In genomic region chr11:128630367-128631230, GRCh38 we compare ENCODE assay signal across 8 cellular contexts. TPM values are rescaled to one million over a fixed set of nuclear protein-coding genes. Genes with fewer than 3 reads are reported as not detected.
DNase-seq lines count a peak whose midpoint lies in the region; ATAC-seq, FAIRE-seq and TF ChIP-seq lines count a peak whose summit lies in the region.

No MANE protein-coding gene starts in this region.

- H3K36me3 Mint-ChIP-seq in central memory CD8-positive, alpha-beta T cell (ENCODE audit: insufficient read depth): peaks cover 10% of the 10 kb centered on the region

- DNase-seq in A549 (ENCODE audit: low read depth in 1 of 2, low spot score in 1 of 2) (peak; percentile 53 to 70), NCI-H2171 (lab: John Stamatoyannopoulos, UW) (peak; percentile 2), left lobe of liver (ENCODE audit: low spot score) (peak; percentile 91)
- peak; percentile 81 to 94 for DNase-seq in central memory CD8-positive, alpha-beta T cell (ENCODE audit: low spot score in 2 of 2)
- peak; percentile 94 for DNase-seq in stimulated activated CD4-positive, alpha-beta T cell treated with anti-CD3 and anti-CD28 coated beads, Interleukin-4, amount 100 ng/mL, for 24 hours

- TF ChIP-seq POLR2A in A549 (IDR thresholded peaks at IDR 0.05; ENCODE audit: low read length): no peak

- peak; percentile 74 for TF ChIP-seq CTCF in A549 (IDR thresholded peaks at IDR 0.05)

- peak; percentile 91 to 95 for ATAC-seq in A549
- ATAC-seq in GM18498 (IDR thresholded peaks at IDR 0.05; ENCODE audit: unreplicated experiment): peak; percentile 52
- peak; percentile 50 for ATAC-seq in HG03039 (IDR thresholded peaks at IDR 0.05; ENCODE audit: unreplicated experiment)
- peak; percentile 62 to 67 for ATAC-seq in activated CD4-positive, CD25-positive, alpha-beta regulatory T cell treated with anti-CD3 and anti-CD28 coated beads, Interleukin-2, amount 50 U/mL, for 24 hours
- no peak for ATAC-seq in central memory CD8-positive, alpha-beta T cell (replicated peaks; ENCODE audit: extremely low read depth, poor library complexity, severe bottlenecking)
- peak; percentile 88 for ATAC-seq in left lobe of liver

- FAIRE-seq in A549 (lab: Jason Lieb, UNC): no peak

- CTCF ChIA-PET in A549 (lab: Yijun Ruan, JAX): interaction anchor here (0.6 to 7.8 kb wide), 45 partner anchors 10 to 614 kb away, joined by 3 to 156 read pairs (median 4); no protein-coding TSS in a partner anchor

- no peaks in the 10 kb centered on the region for H3K9me3 ChIP-seq in A549

- H3K4me1 ChIP-seq in A549: peaks cover 11% of the 10 kb centered on the region; the same call in 2 of the 3 replicates

- POLR2A ChIA-PET in A549 (lab: Yijun Ruan, JAX): no interaction called here

- TF ChIP-seq RAD21 in A549 (conservative IDR thresholded peaks at IDR 0.05 in 1 of 2, IDR thresholded peaks at IDR 0.05 in 1 of 2): peak; percentile 92 to 94

- no peaks in the 10 kb centered on the region for H3K27me3 Mint-ChIP-seq in central memory CD8-positive, alpha-beta T cell

- H3K4me3 Mint-ChIP-seq in central memory CD8-positive, alpha-beta T cell: peak overlapping the region; percentile 49

- H3K9me3 Mint-ChIP-seq in central memory CD8-positive, alpha-beta T cell: no peaks in the 10 kb centered on the region

- no peak overlapping the region for H3K4me3 ChIP-seq in A549

- H3K27ac ChIP-seq in A549: peak overlapping the region; percentile 43 to 61; a peak in 2 of 6 replicates

- H3K4me1 Mint-ChIP-seq in central memory CD8-positive, alpha-beta T cell: peaks cover 60% of the 10 kb centered on the region

- 28% methylated on average over 12 of the region's 12 CpGs for WGBS in A549 (ENCODE audit: missing lambda C conversion rate)

- peak overlapping the region; percentile 97 for H3K27ac Mint-ChIP-seq in central memory CD8-positive, alpha-beta T cell (ENCODE audit: low read depth)

- TF ChIP-seq EP300 in A549 (IDR thresholded peaks at IDR 0.05): no peak

- peak overlapping the region; percentile 31; the same call in 2 of the 3 replicates for H3K4me2 ChIP-seq in A549

TF ChIP-seq in A549, 52 proteins besides CTCF, POLR2A, EP300 and RAD21:
- TF ChIP-seq SMC3 (IDR thresholded peaks at IDR 0.05) (peak; percentile 89), TP53 (CRISPR knock-in tag; IDR thresholded peaks at IDR 0.05) (no peak)

RNA-seq across cellular contexts. Expression of gene ETS1, which starts 43.2 kb away (rescaled TPM):
- polyA plus RNA-seq in A549 (2011; rRNA removed) (18.8 and 20.0 TPM in 2 replicates), A549 (2017; fragmentation: RNase III; extraction: RNeasy Plus Mini Kit Qiagen cat#74134 plus additional on column Dnase treatment) (14.5 to 20.1 TPM (median 16.5 TPM) in 3 replicates)
- polyA plus RNA-seq in A549 (2012; cell fraction: cytosol; rRNA removed): 9.5 and 11.6 TPM in 2 replicates
- polyA plus RNA-seq in A549 (2012; cell fraction: nucleus; rRNA removed): 7.7 and 11.8 TPM in 2 replicates
- 23.5 and 27.2 TPM in 2 replicates for polyA minus RNA-seq in A549 (2011; rRNA and poly(A)+ RNA removed)
- total RNA-seq in left lobe of liver: 20.2 TPM

Comparison
In these comparisons a context has a peak if more than half of its experiments do, and no peak if none do; other contexts are left out.
1. DNase-seq: peak in every context shown above with its lines; median percentile 94 in stimulated activated CD4-positive, alpha-beta T cell treated with anti-CD3 and anti-CD28 coated beads, Interleukin-4, amount 100 ng/mL, for 24 hours; 91 in left lobe of liver; 88 in central memory CD8-positive, alpha-beta T cell; 62 in A549; 2 in NCI-H2171.